In genomic region chr13:110138700-110139036, GRCh38 we compare ENCODE assay signal across 8 cellular contexts.
DNase-seq lines count a peak whose midpoint lies in the region; ATAC-seq lines count a peak whose summit lies in the region.

No MANE protein-coding gene starts in this region.

- peak overlapping the region; percentile 48 for H3K9ac ChIP-seq in skeletal muscle satellite cell (ENCODE audit: low read depth, low read length)

- peak overlapping the region; percentile 75 for H3K4me3 ChIP-seq in skeletal muscle satellite cell (ENCODE audit: low read length)

- no peak overlapping the region for H3K27ac Mint-ChIP-seq in T-cell
- H3K27ac Mint-ChIP-seq in stimulated activated memory B cell treated with anti-CD40 and anti-IgM and Interleukin-4, amounts not matched to agents 10 μg/mL and 1 μg/mL and 100 μg/mL, for 72 hours = no peak overlapping the region

- DNase-seq in T-cell (no peak), left ventricle myocardium superior (peak; percentile 28), NOMO-1 treated with DMSO at 0.1 percent for 48 hours (lab: John Stamatoyannopoulos, UW; ENCODE audit: unreplicated experiment) (no peak)

- no peaks in the 10 kb centered on the region for H3K36me3 Mint-ChIP-seq in T-cell
- no peaks in the 10 kb centered on the region for H3K36me3 Mint-ChIP-seq in stimulated activated memory B cell treated with anti-CD40 and anti-IgM and Interleukin-4, amounts not matched to agents 10 μg/mL and 1 μg/mL and 100 μg/mL, for 72 hours

- H3K9me3 ChIP-seq in skeletal muscle satellite cell (replicated peaks; ENCODE audit: low read length) = no peaks in the 10 kb centered on the region

- H3K9me3 Mint-ChIP-seq in T-cell = peaks cover 4 to 14% (median 6%) of the 10 kb centered on the region in 3 donors
- peaks cover 15% of the 10 kb centered on the region for H3K9me3 Mint-ChIP-seq in stimulated activated memory B cell treated with anti-CD40 and anti-IgM and Interleukin-4, amounts not matched to agents 10 μg/mL and 1 μg/mL and 100 μg/mL, for 72 hours

- H3K4me1 Mint-ChIP-seq in T-cell = peaks cover 8 to 14% (median 12%) of the 10 kb centered on the region in 3 donors
- H3K4me1 Mint-ChIP-seq in stimulated activated memory B cell treated with anti-CD40 and anti-IgM and Interleukin-4, amounts not matched to agents 10 μg/mL and 1 μg/mL and 100 μg/mL, for 72 hours = peaks cover 10% of the 10 kb centered on the region

- peaks cover 21% of the 10 kb centered on the region for H3K4me1 ChIP-seq in skeletal muscle satellite cell (ENCODE audit: control insufficient read depth, insufficient read depth, low read length)

- intact Hi-C loops in left ventricle myocardium superior (cut with micrococcal nuclease) = no loop called here

- no peaks in the 10 kb centered on the region for H3K36me3 ChIP-seq in skeletal muscle satellite cell (ENCODE audit: insufficient read depth, low read length)

- CTCF ChIA-PET in T-cell (lab: Charles Lee) = no interaction called here

- H3K27me3 Mint-ChIP-seq in T-cell = peaks cover 22 to 30% of the 10 kb centered on the region in 2 donors
- H3K27me3 Mint-ChIP-seq in stimulated activated memory B cell treated with anti-CD40 and anti-IgM and Interleukin-4, amounts not matched to agents 10 μg/mL and 1 μg/mL and 100 μg/mL, for 72 hours = peaks cover 51% of the 10 kb centered on the region

- H3K4me2 ChIP-seq in skeletal muscle satellite cell (ENCODE audit: low read length) = peak overlapping the region; percentile 84

- ATAC-seq in GM21423 (IDR thresholded peaks at IDR 0.05; ENCODE audit: unreplicated experiment) (peak; percentile 4), T-cell (replicated peaks in 1 of 4) (no peak), left ventricle myocardium superior (no peak), HG03521 (IDR thresholded peaks at IDR 0.05; ENCODE audit: unreplicated experiment) (no peak), GM19455 (IDR thresholded peaks at IDR 0.05; ENCODE audit: unreplicated experiment) (no peak)
- ATAC-seq in stimulated activated memory B cell treated with anti-CD40 and anti-IgM and Interleukin-4, amounts not matched to agents 10 μg/mL and 1 μg/mL and 100 μg/mL, for 72 hours = no peak

- no peaks in the 10 kb centered on the region for H3K27me3 ChIP-seq in skeletal muscle satellite cell (ENCODE audit: control insufficient read depth, insufficient read depth, low read length)

- peak overlapping the region in 2 of 3 donors; percentile 5 to 15 for H3K4me3 Mint-ChIP-seq in T-cell
- H3K4me3 Mint-ChIP-seq in stimulated activated memory B cell treated with anti-CD40 and anti-IgM and Interleukin-4, amounts not matched to agents 10 μg/mL and 1 μg/mL and 100 μg/mL, for 72 hours = no peak overlapping the region

- POLR2A ChIA-PET in T-cell (lab: Charles Lee) = no interaction called here
